ENCODE assay signal across 35 cellular contexts in the genomic region with DNA sequence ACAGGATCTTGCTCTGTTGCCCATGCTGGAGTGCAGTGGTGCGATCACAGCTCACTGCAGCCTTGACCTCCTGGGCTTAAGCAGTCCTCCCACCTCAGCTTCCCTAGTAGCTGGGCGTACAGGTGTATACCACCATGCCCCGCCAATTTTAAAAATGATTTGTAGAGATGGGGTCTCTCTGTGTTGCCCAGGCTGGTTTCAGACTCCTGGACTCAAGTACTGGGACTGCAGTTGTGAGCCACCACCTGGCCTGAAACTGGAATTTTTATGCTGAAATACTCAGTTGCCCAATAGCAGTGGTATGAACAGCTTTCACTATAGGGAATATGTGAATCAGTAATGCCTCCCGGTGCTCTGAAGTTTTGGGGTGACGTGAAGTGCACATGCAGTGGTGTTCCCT. TPM values are rescaled to one million over a fixed set of nuclear protein-coding genes. Genes with fewer than 3 reads are reported as not detected.
DNase-seq lines count a peak whose midpoint lies in the region; ATAC-seq, FAIRE-seq and TF ChIP-seq lines count a peak whose summit lies in the region.
"Had no signal": no experiment of that assay in that cellular context is flagged by ENCODE, and none has a peak within 500 bp of the region (broad histone marks: within the 10 kb centered on the region; RNA-seq: fewer than 3 reads in every experiment).

No MANE protein-coding gene starts in this region.

- H4K20me1 ChIP-seq in GM23248 (ENCODE audit: insufficient read depth) (peaks cover 15% of the 10 kb centered on the region; the same call in 1 of the 2 replicates), HepG2 (ENCODE audit: insufficient read depth, low read length) (peaks cover 33% of the 10 kb centered on the region)

- H3K27ac ChIP-seq in A549: no peak overlapping the region
- no peak overlapping the region for H3K27ac ChIP-seq in GM23248
- H3K27ac ChIP-seq in HepG2 (ENCODE audit: extremely low read length, insufficient read depth, low read length): no peak overlapping the region
- H3K27ac ChIP-seq: gastroesophageal sphincter, parathyroid adenoma, testis, WERI-Rb-1 had no signal

- H3K27ac Mint-ChIP-seq in T-helper 17 cell: no peak overlapping the region
- H3K27ac Mint-ChIP-seq: nephron; stimulated activated naive CD8-positive, alpha-beta T cell treated with anti-CD3 and anti-CD28 coated beads, Interleukin-15, Interleukin-2, amounts not matched to agents 100 ng/mL and 50 ng/mL, for 24 hours had no signal

- H3K9me3 ChIP-seq in A549 (no peaks in the 10 kb centered on the region), GM23248 (ENCODE audit: low read depth) (no peaks in the 10 kb centered on the region), HepG2 (ENCODE audit: low read length) (no peaks in the 10 kb centered on the region), T-helper 17 cell (ENCODE audit: control insufficient read depth, low read length, poor library complexity, severe bottlenecking) (no peaks in the 10 kb centered on the region)
- H3K9me3 ChIP-seq: BE2C, gastroesophageal sphincter, right atrium auricular region, testis had no signal

- no peak for DNase-seq in A549 (ENCODE audit: low read depth in 1 of 2, low spot score in 1 of 2)
- DNase-seq in GM23248: peak; percentile 58
- DNase-seq in cardiac fibroblast (ENCODE audit: low read depth in 2 of 2): peak; percentile 29 to 68
- peak; percentile 9 for DNase-seq in HepG2 (ENCODE audit: low spot score)
- DNase-seq in erythroblast (lab: John Stamatoyannopoulos, UW): no peak
- DNase-seq in T-helper 17 cell: no peak
- no peak for DNase-seq in pons (ENCODE audit: low spot score)
- no peak for DNase-seq in SKM-1 treated with dmso at 0.1 percent for 144 hours (lab: John Stamatoyannopoulos, UW; ENCODE audit: unreplicated experiment)
- DNase-seq: activated CD4-positive, alpha-beta T cell treated with anti-CD3 and anti-CD28 coated beads for 48 hours; activated naive CD4-positive, alpha-beta T cell treated with anti-CD3 and anti-CD28 coated beads, Interleukin-2, amount 50 U/mL, for 16 hours; BE2C; CD8-positive, alpha-beta memory T cell; cortex of kidney; effector memory CD8-positive, alpha-beta T cell; EL; H7; KG1; MM.1S; NCI-H1417 treated with DMSO at 0.1 percent for 48 hours; NCI-H2081; NCI-H2227 treated with DMSO at 0.1 percent for 48 hours; NCI-H526 treated with DMSO at 0.1 percent for 48 hours; stimulated activated CD4-positive, alpha-beta T cell treated with anti-CD3 and anti-CD28 coated beads, Interleukin-1b, Interleukin-23, amount 100 ng/mL, for 48 hours; T1000; testis; WERI-Rb-1 had no signal

- no peaks in the 10 kb centered on the region for H3K27me3 Mint-ChIP-seq in T-helper 17 cell
- H3K27me3 Mint-ChIP-seq: activated T-helper 17 cell treated with anti-CD3 and anti-CD28 coated beads, Interleukin-2, amount 50 U/mL, for 72 hours; CD8-positive, alpha-beta memory T cell; effector memory CD8-positive, alpha-beta T cell; stimulated activated naive CD8-positive, alpha-beta T cell treated with anti-CD3 and anti-CD28 coated beads, Interleukin-15, Interleukin-2, amounts not matched to agents 100 ng/mL and 50 ng/mL, for 24 hours had no signal

- peaks cover 7% of the 10 kb centered on the region for H3K36me3 Mint-ChIP-seq in T-helper 17 cell (ENCODE audit: low read depth)

- TF ChIP-seq CTCF in A549 (IDR thresholded peaks at IDR 0.05) (no peak), cardiac fibroblast (IDR thresholded peaks at IDR 0.05; ENCODE audit: low read depth, low read length) (no peak), HepG2 (CRISPR knock-in tag; IDR thresholded peaks at IDR 0.05) (0 out of 2 replicates have a peak, but pooled peaks have one; percentile 5)

- 93% methylated on average over 5 of the region's 5 CpGs for WGBS in A549 (ENCODE audit: missing lambda C conversion rate)
- WGBS in GM23248 (ENCODE audit: low coverage in 1 of 2, low lambda C conversion rate in 2 of 2, missing lambda C conversion rate in 2 of 2), 2 experiments: 90 to 98% methylated on average over 5 of the region's 5 CpGs
- WGBS in HepG2 (ENCODE audit: low lambda C conversion rate): 98% methylated on average over 5 of the region's 5 CpGs

- ATAC-seq in A549 (peak; percentile 43 to 51; a peak in 2 of 6 replicates), HepG2 (peak; percentile 54), T-helper 17 cell (no peak)
- ATAC-seq: activated T-helper 17 cell treated with anti-CD3 and anti-CD28 coated beads, Interleukin-2, amount 50 U/mL, for 72 hours; effector memory CD8-positive, alpha-beta T cell; gastroesophageal sphincter; GM12878; Panc1 had no signal

- H3K4me2 ChIP-seq in A549 (no peak overlapping the region), GM23248 (ENCODE audit: unreplicated experiment) (no peak overlapping the region), HepG2 (ENCODE audit: low read depth, low read length) (no peak overlapping the region)

- no peak overlapping the region for H3K4me3 ChIP-seq in A549
- no peak overlapping the region for H3K4me3 ChIP-seq in GM23248
- no peak overlapping the region for H3K4me3 ChIP-seq in cardiac fibroblast (replicated peaks in 1 of 2; ENCODE audit: low read depth in 2 of 2, low read length in 2 of 2)
- no peak overlapping the region for H3K4me3 ChIP-seq in HepG2 (replicated peaks in 1 of 3; ENCODE audit: insufficient read depth in 1 of 3, low read depth in 2 of 3, low read length in 3 of 3)
- H3K4me3 ChIP-seq: gastroesophageal sphincter, GM12878, right atrium auricular region, testis had no signal

- H3K4me1 ChIP-seq in A549 (peaks cover 7% of the 10 kb centered on the region; the same call in 2 of the 3 replicates), GM23248 (ENCODE audit: insufficient read depth) (peaks cover 13% of the 10 kb centered on the region), HepG2 (ENCODE audit: insufficient read depth, low read length) (peaks cover 13% of the 10 kb centered on the region)
- H3K4me1 ChIP-seq: BE2C had no signal

- no peak overlapping the region for H3K9ac ChIP-seq in GM23248
- no peak overlapping the region for H3K9ac ChIP-seq in HepG2 (ENCODE audit: insufficient read depth, low read depth, low read length)
- H3K9ac ChIP-seq: parathyroid adenoma had no signal

- no peaks in the 10 kb centered on the region for H3K9me2 ChIP-seq in GM23248 (ENCODE audit: insufficient read depth)

- intact Hi-C loops in HepG2 (cut with micrococcal nuclease; ENCODE audit: unreplicated experiment): no loop called here

- peaks cover 35% of the 10 kb centered on the region for H3K4me1 Mint-ChIP-seq in T-helper 17 cell

- no peak for TF ChIP-seq RAD21 in A549 (conservative IDR thresholded peaks at IDR 0.05 in 1 of 2, IDR thresholded peaks at IDR 0.05 in 1 of 2)
- no peak for TF ChIP-seq RAD21 in HepG2 (CRISPR knock-in tag; IDR thresholded peaks at IDR 0.05)

- no peak overlapping the region for H3K4me3 Mint-ChIP-seq in T-helper 17 cell
- H3K4me3 Mint-ChIP-seq: activated T-helper 17 cell treated with anti-CD3 and anti-CD28 coated beads, Interleukin-2, amount 50 U/mL, for 72 hours; CD8-positive, alpha-beta memory T cell; effector memory CD8-positive, alpha-beta T cell; nephron; stimulated activated naive CD8-positive, alpha-beta T cell treated with anti-CD3 and anti-CD28 coated beads, Interleukin-15, Interleukin-2, amounts not matched to agents 100 ng/mL and 50 ng/mL, for 24 hours had no signal

- in situ Hi-C loops in GM23248 (cut with MboI): no loop called here
- in situ Hi-C loops in HepG2 (cut with HindIII; ENCODE audit: extremely low pct_ligation_motif_present, low pct_unique_long_range_greater_than_20kb): no loop called here

- POLR2A ChIA-PET in A549 (lab: Yijun Ruan, JAX) (interaction anchor here (0.5 kb wide), 1 partner anchor 205 kb away, joined by 3 read pairs; a partner anchor contains a TSS), HepG2 (lab: Yijun Ruan, JAX) (no interaction called here)

- H3K36me3 ChIP-seq in GM23248 (ENCODE audit: low read depth): no peaks in the 10 kb centered on the region
- H3K36me3 ChIP-seq in HepG2 (replicated peaks in 1 of 2; ENCODE audit: control insufficient read depth in 1 of 2, insufficient read depth in 2 of 2, low read length in 2 of 2): peaks cover 7 to 26% of the 10 kb centered on the region in 2 experiments; a peak in 4 of 5 replicates
- H3K36me3 ChIP-seq: right atrium auricular region had no signal

- TF ChIP-seq EP300 in A549 (IDR thresholded peaks at IDR 0.05) (no peak), HepG2 (IDR thresholded peaks at IDR 0.05; ENCODE audit: low read depth in 2 of 2, low read length in 2 of 2) (no peak), HepG2 (CRISPR knock-in tag; IDR thresholded peaks at IDR 0.05; ENCODE audit: borderline replicate concordance) (no peak)

- CTCF ChIA-PET in A549 (lab: Yijun Ruan, JAX) (no interaction called here), HepG2 (lab: Yijun Ruan, JAX; ENCODE audit: low intra/inter-chr PET ratio, low total read pairs) (no interaction called here)

- no peak for FAIRE-seq in A549 (lab: Jason Lieb, UNC)
- FAIRE-seq in HepG2 (lab: Jason Lieb, UNC): no peak
- FAIRE-seq: A204.1, GM12878 had no signal

- H3F3A ChIP-seq in GM23248 (ENCODE audit: insufficient read depth): peaks cover 22% of the 10 kb centered on the region; the same call in 1 of the 2 replicates

- TF ChIP-seq POLR2A in A549 (IDR thresholded peaks at IDR 0.05; ENCODE audit: low read length) (no peak), HepG2 (IDR thresholded peaks at IDR 0.05; ENCODE audit: insufficient read depth in 1 of 2, low read depth in 2 of 2, low read length in 2 of 2) (no peak), erythroblast (IDR thresholded peaks at IDR 0.05; ENCODE audit: low read length) (no peak)

- H3K79me2 ChIP-seq in GM23248 (ENCODE audit: insufficient read depth) (peaks cover 96% of the 10 kb centered on the region), HepG2 (ENCODE audit: insufficient read depth, low read length) (peaks cover 74% of the 10 kb centered on the region)

- H2AFZ ChIP-seq in GM23248: no peak overlapping the region
- no peak overlapping the region for H2AFZ ChIP-seq in HepG2 (ENCODE audit: low read length)
- H2AFZ ChIP-seq: parathyroid adenoma had no signal

- BruUV-seq in HepG2 (replicated peaks; lab: Mats Ljungman, UMichigan): no TSS peak

- no peaks in the 10 kb centered on the region for H3K27me3 ChIP-seq in GM23248 (replicated peaks; ENCODE audit: insufficient read depth)
- no peaks in the 10 kb centered on the region; a peak in 1 of 5 replicates for H3K27me3 ChIP-seq in HepG2 (ENCODE audit: control insufficient read depth in 1 of 2, insufficient read depth in 2 of 2, low read length in 2 of 2)
- H3K27me3 ChIP-seq: BE2C, gastroesophageal sphincter, right atrium auricular region, testis had no signal

RNA-seq across cellular contexts. Expression of a gene that starts 7.6 kb away (rescaled TPM):
- 18.4 and 19.5 TPM in 2 replicates for polyA plus RNA-seq in A549 (2011; rRNA removed)
- 4.2 TPM in 2 replicates for polyA plus RNA-seq in A549 (2012; cell fraction: cytosol; rRNA removed)
- 2.0 and 3.3 TPM in 2 replicates for polyA plus RNA-seq in A549 (2012; cell fraction: nucleus; rRNA removed)
- polyA plus RNA-seq in A549 (2017; fragmentation: RNase III; extraction: RNeasy Plus Mini Kit Qiagen cat#74134 plus additional on column Dnase treatment): 7.2 to 8.0 TPM (median 7.9 TPM) in 3 replicates
- polyA minus RNA-seq in A549 (2011; rRNA and poly(A)+ RNA removed): 16.3 and 18.0 TPM in 2 replicates
- total RNA-seq in GM23248 (2014; rRNA removed; shearing (Covaris generic)): 21.9 and 36.5 TPM in 2 replicates
- polyA plus RNA-seq in GM23248 (2016; fragmentation: Nextera tagmentation; extraction: Ambion mirVana): 6.0 and 6.6 TPM in 2 replicates
- 19.6 and 20.7 TPM in 2 replicates for total RNA-seq in HepG2 (2016; rRNA removed; fragmentation: Illumina TruSeq; extraction: Trizol)
- total RNA-seq in HepG2 (2016; cell fraction: cytosol; rRNA removed; fragmentation: Illumina TruSeq; extraction: Trizol; ENCODE audit: low read depth): 38.1 and 44.9 TPM in 2 replicates
- total RNA-seq in HepG2 (2016; cell fraction: insoluble cytoplasmic fraction; rRNA removed; fragmentation: Illumina TruSeq; extraction: Trizol): 19.4 and 21.1 TPM in 2 replicates
- 26.2 and 28.8 TPM in 2 replicates for total RNA-seq in HepG2 (2016; cell fraction: membrane; rRNA removed; fragmentation: Illumina TruSeq; extraction: Trizol)
- total RNA-seq in HepG2 (2016; cell fraction: nucleus; rRNA removed; fragmentation: Illumina TruSeq; extraction: Trizol): 22.1 and 22.3 TPM in 2 replicates
- polyA plus RNA-seq in HepG2 (2011; rRNA removed): 9.6 and 10.3 TPM in 2 replicates
- polyA plus RNA-seq in HepG2 (2011; cell fraction: cytosol; rRNA removed): 5.2 and 8.8 TPM in 2 replicates
- polyA plus RNA-seq in HepG2 (2011; cell fraction: nucleus; rRNA removed): 4.3 and 5.7 TPM in 2 replicates
- 13.8 and 15.9 TPM in 2 replicates for polyA plus RNA-seq in HepG2 (2012)
- polyA plus RNA-seq in HepG2 (2016; cell fraction: cytosol; fragmentation: Illumina TruSeq; extraction: Trizol; ENCODE audit: low read depth): 2.2 and 2.6 TPM in 2 replicates
- 15.8 and 16.5 TPM in 2 replicates for polyA plus RNA-seq in HepG2 (2016; cell fraction: insoluble cytoplasmic fraction; fragmentation: Illumina TruSeq; extraction: Trizol; ENCODE audit: low read depth)
- 7.6 and 8.4 TPM in 2 replicates for polyA plus RNA-seq in HepG2 (2016; cell fraction: membrane; fragmentation: Illumina TruSeq; extraction: Trizol; ENCODE audit: low read depth)
- 18.8 and 21.5 TPM in 2 replicates for polyA plus RNA-seq in HepG2 (2016; cell fraction: nucleus; fragmentation: Illumina TruSeq; extraction: Trizol; ENCODE audit: insufficient read depth, low read depth)
- 14.9 and 19.7 TPM in 2 replicates for polyA minus RNA-seq in HepG2 (2011; rRNA and poly(A)+ RNA removed; ENCODE audit: low replicate concordance)
- 15.5 and 21.6 TPM in 2 replicates for polyA minus RNA-seq in HepG2 (2011; cell fraction: cytosol; rRNA and poly(A)+ RNA removed)
- 30.3 and 31.8 TPM in 2 replicates for polyA minus RNA-seq in HepG2 (2011; cell fraction: nucleus; rRNA and poly(A)+ RNA removed)
- total RNA-seq in T-helper 17 cell: 10 to 100 TPM; 19.4 to 21.3 TPM

Comparison
In these comparisons a context has a peak if more than half of its experiments do, and no peak if none do; other contexts are left out.
1. DNase-seq: peak in GM23248 (single experiment), cardiac fibroblast (2 of 2) and HepG2 (single experiment); none in A549 (0 of 2), erythroblast (0 of 2), T-helper 17 cell (0 of 3), pons (single experiment) and SKM-1 treated with dmso at 0.1 percent for 144 hours (single experiment).